Comparison of ENCODE assay signal across 8 cellular contexts in the genomic region with DNA sequence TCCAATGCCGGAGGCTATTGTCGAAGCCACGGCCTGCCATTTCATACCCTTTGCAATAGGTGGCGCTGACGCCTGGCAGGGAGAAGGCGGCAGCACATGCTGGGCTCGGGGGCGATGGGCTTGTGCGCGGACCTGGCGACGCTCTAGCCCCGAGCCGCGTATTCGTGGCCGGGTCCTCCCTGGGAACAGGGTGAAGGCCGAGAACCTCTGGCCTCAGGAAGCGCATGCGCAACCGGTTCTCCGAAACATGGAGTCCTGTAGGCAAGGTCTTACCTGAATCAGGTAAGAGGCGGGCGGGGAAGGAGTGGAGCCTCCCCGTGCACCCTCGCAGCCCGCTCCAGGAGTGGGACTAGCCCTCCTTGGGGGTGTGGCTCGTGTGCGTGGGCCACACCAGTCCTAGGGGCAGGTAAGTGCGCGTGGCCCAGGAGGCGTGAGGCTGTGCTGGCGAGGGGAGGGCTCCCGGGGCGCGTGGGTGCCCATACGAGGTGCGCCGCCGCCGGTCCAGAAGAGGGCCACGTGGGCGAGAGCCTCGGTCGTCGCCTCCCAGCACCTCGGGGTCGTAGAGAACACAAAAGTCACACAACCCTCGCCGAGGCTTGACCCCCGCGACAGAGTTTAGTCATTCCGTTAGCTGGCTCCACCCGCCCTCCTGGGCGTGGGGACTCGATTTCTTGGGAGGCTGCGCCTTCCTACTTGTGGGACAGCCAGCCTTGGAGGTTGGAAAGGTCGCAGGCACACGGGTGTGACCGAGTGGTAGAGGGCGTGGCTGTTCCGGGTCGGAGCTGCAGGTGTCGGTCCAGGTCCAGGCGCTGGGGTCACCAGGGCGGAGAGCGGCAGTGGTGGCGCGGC. TPM values are rescaled to one million over a fixed set of nuclear protein-coding genes. Genes with fewer than 3 reads are reported as not detected.
A peak's percentile ranks its signal among the peaks of the same experiment; 100 is the strongest.
DNase-seq lines count a peak whose midpoint lies in the region; FAIRE-seq and TF ChIP-seq lines count a peak whose summit lies in the region.

No MANE protein-coding gene starts in this region.

- no peaks in the 10 kb centered on the region for H3K36me3 ChIP-seq in liver (ENCODE audit: control insufficient read depth in 4 of 4, insufficient read depth in 3 of 4, low read depth in 1 of 4, low read length in 3 of 4)

- peak overlapping the region; percentile 55 for H3K4me3 Mint-ChIP-seq in chondrocyte (ENCODE audit: unreplicated experiment)

- no peaks in the 10 kb centered on the region for H3K36me3 Mint-ChIP-seq in chondrocyte (ENCODE audit: low read depth)

- H3K27ac ChIP-seq in liver (ENCODE audit: low read depth in 1 of 2, low read length in 2 of 2): peak overlapping the region in 1 of 2 donors; percentile 57

- TF ChIP-seq RAD21 in liver (IDR thresholded peaks at IDR 0.05): peak; percentile 78 to 85

- no peak for DNase-seq in GM18507 (ENCODE audit: extremely low spot score, insufficient read length, low read depth)
- peak; percentile 86 for DNase-seq in NCI-H1048 (lab: John Stamatoyannopoulos, UW)
- DNase-seq in activated CD4-positive, alpha-beta T cell treated with anti-CD3 and anti-CD28 coated beads for 1 hour: peak; percentile 37
- DNase-seq in chondrocyte (ENCODE audit: low spot score): no peak
- DNase-seq in stimulated activated CD4-positive, alpha-beta T cell treated with anti-CD3 and anti-CD28 coated beads, Interleukin-4, amount 100 ng/mL, for 48 hours (ENCODE audit: low read depth in 2 of 2): peak; percentile 39 to 50
- no peak for DNase-seq in EL
- DNase-seq in A172 (ENCODE audit: low spot score): no peak

- peak overlapping the region; percentile 58 to 93 (median 60) for H3K4me3 ChIP-seq in liver (ENCODE audit: low read depth in 1 of 3, low read length in 3 of 3)

- H3K27me3 Mint-ChIP-seq in chondrocyte (ENCODE audit: low read depth): no peaks in the 10 kb centered on the region

- peaks cover 0 to 12% (median 9%) of the 10 kb centered on the region in 4 donors for H3K4me1 ChIP-seq in liver (ENCODE audit: control insufficient read depth in 4 of 4, insufficient read depth in 4 of 4, low read length in 3 of 4)

- WGBS in liver: 7% methylated on average over 69 of the region's 69 CpGs

- no peaks in the 10 kb centered on the region for H3K27me3 ChIP-seq in liver (ENCODE audit: control insufficient read depth in 4 of 4, insufficient read depth in 4 of 4, low read length in 3 of 4)

- H3K9me3 ChIP-seq in liver (ENCODE audit: control insufficient read depth in 4 of 4, low read length in 3 of 4): no peaks in the 10 kb centered on the region

- no peak overlapping the region for H3K27ac Mint-ChIP-seq in chondrocyte (ENCODE audit: unreplicated experiment)

- peak; percentile 36 for FAIRE-seq in GM18507 (lab: Jason Lieb, UNC)

- H3K9ac ChIP-seq in liver (ENCODE audit: low read depth in 1 of 2, low read length in 2 of 2): no peak overlapping the region

- H3K4me1 Mint-ChIP-seq in chondrocyte (ENCODE audit: low read depth): peaks cover 55% of the 10 kb centered on the region

- TF ChIP-seq CTCF in chondrocyte (IDR thresholded peaks at IDR 0.05) (peak; percentile 80), liver (IDR thresholded peaks at IDR 0.05; ENCODE audit: low read depth, low read length, missing input control) (peak; percentile 74)

- H3K9me3 Mint-ChIP-seq in chondrocyte (ENCODE audit: low read depth): no peaks in the 10 kb centered on the region

TF ChIP-seq in liver, 16 proteins besides CTCF, POLR2A, EP300 and RAD21:
- TF ChIP-seq YY1 (IDR thresholded peaks at IDR 0.05): peak; percentile 92
- peak; percentile 6 for TF ChIP-seq FOXA1 (IDR thresholded peaks at IDR 0.05)
- TF ChIP-seq HNF4A (conservative IDR thresholded peaks at IDR 0.05): peak in 1 of 2 donors; percentile 60
- no peak for TF ChIP-seq HNF4G (IDR thresholded peaks at IDR 0.05)
- TF ChIP-seq, protein P1, sequence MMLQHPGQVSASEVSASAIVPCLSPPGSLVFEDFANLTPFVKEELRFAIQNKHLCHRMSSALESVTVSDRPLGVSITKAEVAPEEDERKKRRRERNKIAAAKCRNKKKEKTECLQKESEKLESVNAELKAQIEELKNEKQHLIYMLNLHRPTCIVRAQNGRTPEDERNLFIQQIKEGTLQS (IDR thresholded peaks at IDR 0.05): no peak
- TF ChIP-seq NR2F2 (IDR thresholded peaks at IDR 0.05): no peak
- TF ChIP-seq, protein P2, sequence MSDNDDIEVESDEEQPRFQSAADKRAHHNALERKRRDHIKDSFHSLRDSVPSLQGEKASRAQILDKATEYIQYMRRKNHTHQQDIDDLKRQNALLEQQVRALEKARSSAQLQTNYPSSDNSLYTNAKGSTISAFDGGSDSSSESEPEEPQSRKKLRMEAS (IDR thresholded peaks at IDR 0.05): peak; percentile 94
- no peak for TF ChIP-seq GABPA (IDR thresholded peaks at IDR 0.05 in 1 of 2, conservative IDR thresholded peaks at IDR 0.05 in 1 of 2)
- TF ChIP-seq, protein P3, sequence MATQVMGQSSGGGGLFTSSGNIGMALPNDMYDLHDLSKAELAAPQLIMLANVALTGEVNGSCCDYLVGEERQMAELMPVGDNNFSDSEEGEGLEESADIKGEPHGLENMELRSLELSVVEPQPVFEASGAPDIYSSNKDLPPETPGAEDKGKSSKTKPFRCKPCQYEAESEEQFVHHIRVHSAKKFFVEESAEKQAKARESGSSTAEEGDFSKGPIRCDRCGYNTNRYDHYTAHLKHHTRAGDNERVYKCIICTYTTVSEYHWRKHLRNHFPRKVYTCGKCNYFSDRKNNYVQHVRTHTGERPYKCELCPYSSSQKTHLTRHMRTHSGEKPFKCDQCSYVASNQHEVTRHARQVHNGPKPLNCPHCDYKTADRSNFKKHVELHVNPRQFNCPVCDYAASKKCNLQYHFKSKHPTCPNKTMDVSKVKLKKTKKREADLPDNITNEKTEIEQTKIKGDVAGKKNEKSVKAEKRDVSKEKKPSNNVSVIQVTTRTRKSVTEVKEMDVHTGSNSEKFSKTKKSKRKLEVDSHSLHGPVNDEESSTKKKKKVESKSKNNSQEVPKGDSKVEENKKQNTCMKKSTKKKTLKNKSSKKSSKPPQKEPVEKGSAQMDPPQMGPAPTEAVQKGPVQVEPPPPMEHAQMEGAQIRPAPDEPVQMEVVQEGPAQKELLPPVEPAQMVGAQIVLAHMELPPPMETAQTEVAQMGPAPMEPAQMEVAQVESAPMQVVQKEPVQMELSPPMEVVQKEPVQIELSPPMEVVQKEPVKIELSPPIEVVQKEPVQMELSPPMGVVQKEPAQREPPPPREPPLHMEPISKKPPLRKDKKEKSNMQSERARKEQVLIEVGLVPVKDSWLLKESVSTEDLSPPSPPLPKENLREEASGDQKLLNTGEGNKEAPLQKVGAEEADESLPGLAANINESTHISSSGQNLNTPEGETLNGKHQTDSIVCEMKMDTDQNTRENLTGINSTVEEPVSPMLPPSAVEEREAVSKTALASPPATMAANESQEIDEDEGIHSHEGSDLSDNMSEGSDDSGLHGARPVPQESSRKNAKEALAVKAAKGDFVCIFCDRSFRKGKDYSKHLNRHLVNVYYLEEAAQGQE (IDR thresholded peaks at IDR 0.05): no peak
- peak; percentile 22 to 27 for TF ChIP-seq RXRA (IDR thresholded peaks at IDR 0.05)
- peak; percentile 11 for TF ChIP-seq SP1 (IDR thresholded peaks at IDR 0.05)
- no peak for TF ChIP-seq FOXA2 (IDR thresholded peaks at IDR 0.05)
- TF ChIP-seq, protein P4, sequence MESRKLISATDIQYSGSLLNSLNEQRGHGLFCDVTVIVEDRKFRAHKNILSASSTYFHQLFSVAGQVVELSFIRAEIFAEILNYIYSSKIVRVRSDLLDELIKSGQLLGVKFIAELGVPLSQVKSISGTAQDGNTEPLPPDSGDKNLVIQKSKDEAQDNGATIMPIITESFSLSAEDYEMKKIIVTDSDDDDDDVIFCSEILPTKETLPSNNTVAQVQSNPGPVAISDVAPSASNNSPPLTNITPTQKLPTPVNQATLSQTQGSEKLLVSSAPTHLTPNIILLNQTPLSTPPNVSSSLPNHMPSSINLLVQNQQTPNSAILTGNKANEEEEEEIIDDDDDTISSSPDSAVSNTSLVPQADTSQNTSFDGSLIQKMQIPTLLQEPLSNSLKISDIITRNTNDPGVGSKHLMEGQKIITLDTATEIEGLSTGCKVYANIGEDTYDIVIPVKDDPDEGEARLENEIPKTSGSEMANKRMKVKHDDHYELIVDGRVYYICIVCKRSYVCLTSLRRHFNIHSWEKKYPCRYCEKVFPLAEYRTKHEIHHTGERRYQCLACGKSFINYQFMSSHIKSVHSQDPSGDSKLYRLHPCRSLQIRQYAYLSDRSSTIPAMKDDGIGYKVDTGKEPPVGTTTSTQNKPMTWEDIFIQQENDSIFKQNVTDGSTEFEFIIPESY (IDR thresholded peaks at IDR 0.05): no peak

RNA-seq across cellular contexts. Expression of a gene that starts 5.5 kb away (rescaled TPM):
- total RNA-seq in chondrocyte: 43.2 to 62.1 TPM (median 58.1 TPM) in 3 replicates
- total RNA-seq in liver: 10 to 100 TPM; 23.3 to 42.4 TPM
- polyA plus RNA-seq in liver: 10 to 100 TPM; 12.6 to 22.7 TPM
- total RNA-seq in A172 (2014; rRNA removed; shearing (Covaris generic)): not detected in 2 replicates

RNA-seq across cellular contexts. Expression of a gene that starts 45.5 kb away (rescaled TPM):
- total RNA-seq in chondrocyte (10.3 to 13.9 TPM (median 10.4 TPM) in 3 replicates), liver (1 to 10 TPM; 2.3 to 2.9 TPM)
- polyA plus RNA-seq in liver: 1 to 10 TPM; 2.7 to 3.5 TPM
- total RNA-seq in A172 (2014; rRNA removed; shearing (Covaris generic)): 15.9 and 21.3 TPM in 2 replicates

Comparison
In these comparisons a context has a peak if more than half of its experiments do, and no peak if none do; other contexts are left out.
1. DNase-seq: peak in NCI-H1048 (single experiment), activated CD4-positive, alpha-beta T cell treated with anti-CD3 and anti-CD28 coated beads for 1 hour (single experiment) and stimulated activated CD4-positive, alpha-beta T cell treated with anti-CD3 and anti-CD28 coated beads, Interleukin-4, amount 100 ng/mL, for 48 hours (2 of 2); none in GM18507 (single experiment), chondrocyte (single experiment), EL (single experiment) and A172 (single experiment).
2. RNA of a gene that starts 5.5 kb away (total RNA-seq): 43.2 to 62.1 TPM in chondrocyte and 23.3 to 42.4 TPM in liver; not detected in A172; every median in the first group is over 10 times any median in the second.